In genomic region chr5:100537946-100538345, GRCh38 we compare ENCODE assay signal across 20 cellular contexts. TPM values are rescaled to one million over a fixed set of nuclear protein-coding genes. Genes with fewer than 3 reads are reported as not detected.
DNase-seq lines count a peak whose midpoint lies in the region; ATAC-seq, FAIRE-seq and TF ChIP-seq lines count a peak whose summit lies in the region.
"Had no signal": no experiment of that assay in that cellular context is flagged by ENCODE, and none has a peak within 500 bp of the region (broad histone marks: within the 10 kb centered on the region; RNA-seq: fewer than 3 reads in every experiment).

No MANE protein-coding gene starts in this region.

- H3K36me3 ChIP-seq in CD4-positive, CD25-positive, alpha-beta regulatory T cell (ENCODE audit: control insufficient read depth, insufficient read depth, low read length), result no peaks in the 10 kb centered on the region
- H3K36me3 ChIP-seq in kidney (ENCODE audit: control insufficient read depth in 1 of 2, insufficient read depth in 2 of 2, low read length in 2 of 2) (no peaks in the 10 kb centered on the region), gastroesophageal sphincter (no peaks in the 10 kb centered on the region)
- H3K36me3 ChIP-seq: BLaER1 had no signal

- no peak for DNase-seq in CD4-positive, CD25-positive, alpha-beta regulatory T cell
- DNase-seq in NCI-H446 treated with DMSO at 0.1 percent for 48 hours (lab: John Stamatoyannopoulos, UW) (peak; percentile 62), dorsolateral prefrontal cortex (no peak), kidney (no peak), GM10248 (ENCODE audit: extremely low spot score) (no peak)
- DNase-seq: CD8-positive, alpha-beta T cell; DMS53; H9; NCI-H1105; NCI-H1694 treated with DMSO at 0.1 percent for 48 hours; NCI-H510A treated with DMSO at 0.1 percent for 48 hours; NCI-H774; OCI-M1; RPMI8226; SHP77 treated with DMSO at 0.1 percent for 48 hours; SK-N-SH had no signal

- H3K9ac ChIP-seq in kidney (ENCODE audit: low read length in 2 of 2), result no peak overlapping the region
- H3K9ac ChIP-seq: BLaER1, SK-N-SH had no signal

- H3K4me1 Mint-ChIP-seq in CD4-positive, CD25-positive, alpha-beta regulatory T cell, result peaks cover 21 to 50% (median 41%) of the 10 kb centered on the region in 4 donors
- H3K4me1 Mint-ChIP-seq in nephron, result peaks cover 24% of the 10 kb centered on the region

- POLR2A ChIA-PET in GM10248 (lab: Yijun Ruan, JAX), result no interaction called here

- H3K27me3 ChIP-seq in CD4-positive, CD25-positive, alpha-beta regulatory T cell (ENCODE audit: control insufficient read depth, insufficient read depth, low read length), result no peaks in the 10 kb centered on the region
- no peaks in the 10 kb centered on the region for H3K27me3 ChIP-seq in dorsolateral prefrontal cortex
- no peaks in the 10 kb centered on the region for H3K27me3 ChIP-seq in gastroesophageal sphincter
- H3K27me3 ChIP-seq: BLaER1 had no signal

- CTCF ChIA-PET in GM10248 (lab: Yijun Ruan, JAX), result no interaction called here

- H3K4me1 ChIP-seq in CD4-positive, CD25-positive, alpha-beta regulatory T cell (ENCODE audit: control insufficient read depth, insufficient read depth, low read length, poor library complexity, severe bottlenecking), result peaks cover 28% of the 10 kb centered on the region
- H3K4me1 ChIP-seq in kidney (ENCODE audit: control insufficient read depth in 1 of 2, insufficient read depth in 1 of 2, low read depth in 1 of 2, low read length in 2 of 2) (peaks cover 2 to 4% of the 10 kb centered on the region in 2 donors), gastroesophageal sphincter (peaks cover 3 to 59% (median 6%) of the 10 kb centered on the region in 3 donors)

- H3K9me3 ChIP-seq in CD4-positive, CD25-positive, alpha-beta regulatory T cell (ENCODE audit: control insufficient read depth in 2 of 2, low read length in 2 of 2), result no peaks in the 10 kb centered on the region
- H3K9me3 ChIP-seq in kidney (ENCODE audit: control insufficient read depth in 1 of 2, low read length in 2 of 2) (no peaks in the 10 kb centered on the region), gastroesophageal sphincter (no peaks in the 10 kb centered on the region)
- H3K9me3 ChIP-seq: BLaER1, SK-N-SH had no signal

- TF ChIP-seq EP300 in gastroesophageal sphincter (IDR thresholded peaks at IDR 0.05), result no peak

- no peak for FAIRE-seq in kidney (lab: Jason Lieb, UNC)

- intact Hi-C loops in dorsolateral prefrontal cortex (cut with DNase I), result no loop called here
- intact Hi-C loops in kidney (cut with DNase I), result no loop called here

- H3K27ac ChIP-seq in CD4-positive, CD25-positive, alpha-beta regulatory T cell (ENCODE audit: insufficient read depth, low read length, poor library complexity, severe bottlenecking), result no peak overlapping the region
- H3K27ac ChIP-seq in dorsolateral prefrontal cortex, result no peak overlapping the region
- no peak overlapping the region for H3K27ac ChIP-seq in kidney (ENCODE audit: low read depth in 2 of 2, low read length in 2 of 2)
- no peak overlapping the region for H3K27ac ChIP-seq in gastroesophageal sphincter
- H3K27ac ChIP-seq: BLaER1 had no signal

- H3K9me3 Mint-ChIP-seq in CD4-positive, CD25-positive, alpha-beta regulatory T cell, result peaks cover 0 to 3% (median 0%) of the 10 kb centered on the region in 7 donors
- peaks cover 4% of the 10 kb centered on the region for H3K9me3 Mint-ChIP-seq in nephron
- H3K9me3 Mint-ChIP-seq: CD8-positive, alpha-beta T cell had no signal

- H3K4me3 ChIP-seq in CD4-positive, CD25-positive, alpha-beta regulatory T cell (ENCODE audit: low read depth, low read length), result peak overlapping the region; percentile 37
- H3K4me3 ChIP-seq in dorsolateral prefrontal cortex (peak overlapping the region in 37 of 59 donors; percentile 5 to 98 (median 86)), kidney (ENCODE audit: low read length in 2 of 2) (no peak overlapping the region), gastroesophageal sphincter (no peak overlapping the region)
- H3K4me3 ChIP-seq: BLaER1 had no signal

- no peak for TF ChIP-seq POLR2A in gastroesophageal sphincter (IDR thresholded peaks at IDR 0.05)

- no peak for ATAC-seq in CD4-positive, CD25-positive, alpha-beta regulatory T cell (ENCODE audit: low read depth in 2 of 2)
- no peak for ATAC-seq in GM19455 (IDR thresholded peaks at IDR 0.05; ENCODE audit: unreplicated experiment)
- ATAC-seq in gastroesophageal sphincter, result no peak
- ATAC-seq: CD8-positive, alpha-beta T cell had no signal

- WGBS in gastroesophageal sphincter (ENCODE audit: low coverage in 1 of 2), 2 donors, result 91 to 100% methylated on average over 1 of the region's 1 CpG

- peak overlapping the region in 1 of 4 donors; percentile 22 for H3K4me3 Mint-ChIP-seq in CD4-positive, CD25-positive, alpha-beta regulatory T cell
- peak overlapping the region; percentile 4 to 43 (median 41) for H3K4me3 Mint-ChIP-seq in nephron
- H3K4me3 Mint-ChIP-seq: CD8-positive, alpha-beta T cell; H9 had no signal

- H3K27me3 Mint-ChIP-seq in CD4-positive, CD25-positive, alpha-beta regulatory T cell, result peaks cover 6% of the 10 kb centered on the region
- no peaks in the 10 kb centered on the region for H3K27me3 Mint-ChIP-seq in nephron (ENCODE audit: low read depth)

- TF ChIP-seq CTCF in dorsolateral prefrontal cortex (IDR thresholded peaks at IDR 0.05 in 54 of 56, conservative IDR thresholded peaks at IDR 0.05 in 2 of 56; ENCODE audit: low read depth in 1 of 56, partially characterized antibody in 56 of 56) (no peak), nephron (IDR thresholded peaks at IDR 0.05; ENCODE audit: unreplicated experiment in 3 of 3) (no peak), kidney (IDR thresholded peaks at IDR 0.05; ENCODE audit: borderline replicate concordance, extremely low read depth, insufficient read depth) (no peak), GM10248 (IDR thresholded peaks at IDR 0.05; ENCODE audit: control extremely low read depth, extremely low read depth, low read depth, missing control alignments) (no peak), gastroesophageal sphincter (IDR thresholded peaks at IDR 0.05) (no peak)

- H3K27ac Mint-ChIP-seq in CD4-positive, CD25-positive, alpha-beta regulatory T cell, result no peak overlapping the region
- H3K27ac Mint-ChIP-seq in nephron, result no peak overlapping the region
- H3K27ac Mint-ChIP-seq: CD8-positive, alpha-beta T cell; H9 had no signal

- no peaks in the 10 kb centered on the region for H3K36me3 Mint-ChIP-seq in CD4-positive, CD25-positive, alpha-beta regulatory T cell
- peaks cover 7% of the 10 kb centered on the region for H3K36me3 Mint-ChIP-seq in nephron (ENCODE audit: low read depth)

RNA-seq across cellular contexts. Expression of gene FAM174A, which starts 2.8 kb away (rescaled TPM):
- total RNA-seq in CD4-positive, CD25-positive, alpha-beta regulatory T cell, result 6.3 TPM
- 10 to 100 TPM in 1 of 4 donors, 1 to 10 TPM in 3; 7.6 to 11.2 (median 8.9) TPM for polyA plus RNA-seq in CD4-positive, CD25-positive, alpha-beta regulatory T cell
- 10 to 100 TPM in 119 of 120 experiments, 1 to 10 TPM in 1; 9.0 to 38.4 (median 24.8) TPM for total RNA-seq in dorsolateral prefrontal cortex
- 21.1 TPM for total RNA-seq in kidney
- polyA plus RNA-seq in kidney (ENCODE audit: insufficient read depth, low read depth, low replicate concordance), result 29.5 TPM
- 10 to 100 TPM; 17.6 to 51.5 (median 31.0) TPM for total RNA-seq in gastroesophageal sphincter

Comparison
In these comparisons a context has a peak if more than half of its experiments do, and no peak if none do; other contexts are left out.
1. H3K4me3 ChIP-seq: peak in CD4-positive, CD25-positive, alpha-beta regulatory T cell (single experiment) and dorsolateral prefrontal cortex (37 of 59); none in kidney (0 of 2) and gastroesophageal sphincter (0 of 2).